ENCODE assay signal across 1 cellular context in the genomic region with DNA sequence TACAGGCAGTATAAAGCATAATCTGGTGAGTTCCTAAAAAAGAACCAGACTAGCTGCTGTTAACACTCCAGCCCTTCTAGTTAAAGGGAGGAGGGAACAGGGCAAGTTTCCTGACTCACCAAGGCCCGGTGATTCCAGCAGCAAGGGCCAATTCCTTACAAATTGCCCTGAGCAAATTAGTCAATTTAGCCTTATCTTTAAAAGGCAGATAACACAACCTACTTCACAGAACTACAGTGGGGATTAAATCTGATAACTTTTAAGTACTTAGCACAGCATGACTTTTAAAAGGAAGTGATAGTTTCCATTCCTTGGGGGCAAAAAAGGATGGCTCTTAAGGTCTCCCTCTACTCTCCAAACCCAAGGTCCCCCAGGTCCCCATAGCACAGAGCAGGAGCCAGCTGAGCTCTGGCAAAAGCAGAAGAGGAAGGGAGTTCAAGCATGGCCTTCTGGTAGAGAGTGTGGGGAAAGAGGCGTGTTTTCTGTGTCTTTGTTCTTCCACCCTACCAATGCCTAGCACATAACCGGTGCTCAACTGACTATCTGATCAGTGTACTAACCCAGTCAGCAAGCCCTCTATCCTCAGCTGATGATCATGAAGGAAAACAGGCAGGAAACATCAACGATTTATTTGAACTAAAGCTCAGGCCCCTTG.
TF ChIP-seq lines count a peak whose summit lies in the region.

No MANE protein-coding gene starts in this region.

TF ChIP-seq in HEK293, 187 proteins besides CTCF, POLR2A, EP300 and RAD21 (continued from another document):
- TF ChIP-seq, protein P1, sequence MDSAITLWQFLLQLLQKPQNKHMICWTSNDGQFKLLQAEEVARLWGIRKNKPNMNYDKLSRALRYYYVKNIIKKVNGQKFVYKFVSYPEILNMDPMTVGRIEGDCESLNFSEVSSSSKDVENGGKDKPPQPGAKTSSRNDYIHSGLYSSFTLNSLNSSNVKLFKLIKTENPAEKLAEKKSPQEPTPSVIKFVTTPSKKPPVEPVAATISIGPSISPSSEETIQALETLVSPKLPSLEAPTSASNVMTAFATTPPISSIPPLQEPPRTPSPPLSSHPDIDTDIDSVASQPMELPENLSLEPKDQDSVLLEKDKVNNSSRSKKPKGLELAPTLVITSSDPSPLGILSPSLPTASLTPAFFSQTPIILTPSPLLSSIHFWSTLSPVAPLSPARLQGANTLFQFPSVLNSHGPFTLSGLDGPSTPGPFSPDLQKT (IDR thresholded peaks at IDR 0.05; ENCODE audit: borderline replicate concordance, low read depth, low read length) = no peak
- TF ChIP-seq ZNF335 (tag by site-specific recombination; conservative IDR thresholded peaks at IDR 0.05) (peak; percentile 64), SP7 (tag by site-specific recombination; IDR thresholded peaks at IDR 0.05) (peak; percentile 73), ZNF341 (tag by site-specific recombination; IDR thresholded peaks at IDR 0.05; ENCODE audit: low read depth) (peak; percentile 33; the same call in 1 of the 2 replicates), MZF1 (tag by site-specific recombination; IDR thresholded peaks at IDR 0.05; ENCODE audit: borderline replicate concordance) (peak; percentile 89), WT1 (tag by site-specific recombination; IDR thresholded peaks at IDR 0.05) (peak; percentile 88), ZNF521 (tag by site-specific recombination; IDR thresholded peaks at IDR 0.05) (no peak), ZEB2 (tag by site-specific recombination; IDR thresholded peaks at IDR 0.05) (peak; percentile 76), OSR2 (tag by site-specific recombination; IDR thresholded peaks at IDR 0.05) (peak; percentile 95), ZNF10 (tag by site-specific recombination; IDR thresholded peaks at IDR 0.05) (peak; percentile 9; the same call in 1 of the 2 replicates), ZFP37 (tag by site-specific recombination; IDR thresholded peaks at IDR 0.05) (0 out of 2 replicates have a peak, but pooled peaks have one; percentile 43), IKZF3 (tag by site-specific recombination; IDR thresholded peaks at IDR 0.05) (peak; percentile 68; the same call in 1 of the 2 replicates), FEZF1 (tag by site-specific recombination; IDR thresholded peaks at IDR 0.05) (peak; percentile 91), ZNF366 (tag by site-specific recombination; conservative IDR thresholded peaks at IDR 0.05) (peak; percentile 70)
- TF ChIP-seq, protein P2, sequence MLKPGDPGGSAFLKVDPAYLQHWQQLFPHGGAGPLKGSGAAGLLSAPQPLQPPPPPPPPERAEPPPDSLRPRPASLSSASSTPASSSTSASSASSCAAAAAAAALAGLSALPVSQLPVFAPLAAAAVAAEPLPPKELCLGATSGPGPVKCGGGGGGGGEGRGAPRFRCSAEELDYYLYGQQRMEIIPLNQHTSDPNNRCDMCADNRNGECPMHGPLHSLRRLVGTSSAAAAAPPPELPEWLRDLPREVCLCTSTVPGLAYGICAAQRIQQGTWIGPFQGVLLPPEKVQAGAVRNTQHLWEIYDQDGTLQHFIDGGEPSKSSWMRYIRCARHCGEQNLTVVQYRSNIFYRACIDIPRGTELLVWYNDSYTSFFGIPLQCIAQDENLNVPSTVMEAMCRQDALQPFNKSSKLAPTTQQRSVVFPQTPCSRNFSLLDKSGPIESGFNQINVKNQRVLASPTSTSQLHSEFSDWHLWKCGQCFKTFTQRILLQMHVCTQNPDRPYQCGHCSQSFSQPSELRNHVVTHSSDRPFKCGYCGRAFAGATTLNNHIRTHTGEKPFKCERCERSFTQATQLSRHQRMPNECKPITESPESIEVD (tag by site-specific recombination; IDR thresholded peaks at IDR 0.05) = peak; percentile 89
- TF ChIP-seq, protein P3, sequence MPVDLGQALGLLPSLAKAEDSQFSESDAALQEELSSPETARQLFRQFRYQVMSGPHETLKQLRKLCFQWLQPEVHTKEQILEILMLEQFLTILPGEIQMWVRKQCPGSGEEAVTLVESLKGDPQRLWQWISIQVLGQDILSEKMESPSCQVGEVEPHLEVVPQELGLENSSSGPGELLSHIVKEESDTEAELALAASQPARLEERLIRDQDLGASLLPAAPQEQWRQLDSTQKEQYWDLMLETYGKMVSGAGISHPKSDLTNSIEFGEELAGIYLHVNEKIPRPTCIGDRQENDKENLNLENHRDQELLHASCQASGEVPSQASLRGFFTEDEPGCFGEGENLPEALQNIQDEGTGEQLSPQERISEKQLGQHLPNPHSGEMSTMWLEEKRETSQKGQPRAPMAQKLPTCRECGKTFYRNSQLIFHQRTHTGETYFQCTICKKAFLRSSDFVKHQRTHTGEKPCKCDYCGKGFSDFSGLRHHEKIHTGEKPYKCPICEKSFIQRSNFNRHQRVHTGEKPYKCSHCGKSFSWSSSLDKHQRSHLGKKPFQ (tag by site-specific recombination; IDR thresholded peaks at IDR 0.05) = peak; percentile 73
TF ChIP-seq in HEK293: peak in this region for 50.
